1 cellular context compared by ENCODE assay signal in genomic region chr12:130825771-130826150, GRCh38.
TF ChIP-seq lines count a peak whose summit lies in the region.

No MANE protein-coding gene starts in this region.

TF ChIP-seq in K562, 482 proteins besides CTCF, POLR2A, EP300 and RAD21 (continues in another document):
- TF ChIP-seq ZNF280A (IDR thresholded peaks at IDR 0.05; ENCODE audit: low read depth, partially characterized antibody): no peak
- TF ChIP-seq ZNF143 (CRISPR knock-in tag; IDR thresholded peaks at IDR 0.05): no peak
- TF ChIP-seq CBFA2T2 (conservative IDR thresholded peaks at IDR 0.05): peak; percentile 51
- TF ChIP-seq HINFP (tag; conservative IDR thresholded peaks at IDR 0.05; ENCODE audit: low read depth): no peak
- 0 out of 2 replicates have a peak, but pooled peaks have one; percentile 26 for TF ChIP-seq GATA2 (CRISPR knock-in tag; IDR thresholded peaks at IDR 0.05)
- TF ChIP-seq ATF4 (CRISPR knock-in tag; IDR thresholded peaks at IDR 0.05): no peak
- no peak for TF ChIP-seq MTA2 (IDR thresholded peaks at IDR 0.05; ENCODE audit: low read depth)
- peak; percentile 12; the same call in 1 of the 2 replicates for TF ChIP-seq NCOR1 (IDR thresholded peaks at IDR 0.05)
- no peak for TF ChIP-seq MAFF (IDR thresholded peaks at IDR 0.05; ENCODE audit: low read length)
- TF ChIP-seq ZNF239 (CRISPR knock-in tag; IDR thresholded peaks at IDR 0.05): no peak
- no peak for TF ChIP-seq EP400 (IDR thresholded peaks at IDR 0.05)
- TF ChIP-seq ZFP1 (CRISPR knock-in tag; IDR thresholded peaks at IDR 0.05): no peak
- no peak for TF ChIP-seq SNRNP70 (optimal IDR thresholded peaks at IDR 0.05; ENCODE audit: low read depth, low read length)
- no peak for TF ChIP-seq ZNF696 (CRISPR knock-in tag; conservative IDR thresholded peaks at IDR 0.05)
- TF ChIP-seq TCF7L2 (IDR thresholded peaks at IDR 0.05; ENCODE audit: low read depth, low read length): no peak
- TF ChIP-seq CBFA2T3 (IDR thresholded peaks at IDR 0.05): peak; percentile 68
- no peak for TF ChIP-seq HES1 (IDR thresholded peaks at IDR 0.05; ENCODE audit: low read depth)
- TF ChIP-seq ARID1B (IDR thresholded peaks at IDR 0.05): peak; percentile 71
- no peak for TF ChIP-seq ZNF589 (CRISPR knock-in tag; IDR thresholded peaks at IDR 0.05; ENCODE audit: low read depth)
- no peak for TF ChIP-seq MLLT1 (IDR thresholded peaks at IDR 0.05)
- TF ChIP-seq ZFX (CRISPR knock-in tag; IDR thresholded peaks at IDR 0.05): peak; percentile 58
- no peak for TF ChIP-seq ELF4 (CRISPR knock-in tag; IDR thresholded peaks at IDR 0.05)
- TF ChIP-seq XRCC5 (IDR thresholded peaks at IDR 0.05; ENCODE audit: low read depth, low read length): no peak
- TF ChIP-seq HOXB6 (CRISPR knock-in tag; IDR thresholded peaks at IDR 0.05; ENCODE audit: borderline replicate concordance): no peak
- TF ChIP-seq ZNF639 (CRISPR knock-in tag; conservative IDR thresholded peaks at IDR 0.05 in 1 of 2, IDR thresholded peaks at IDR 0.05 in 1 of 2): no peak
- TF ChIP-seq YY1 (IDR thresholded peaks at IDR 0.05; ENCODE audit: borderline replicate concordance in 1 of 3, control insufficient read depth in 1 of 3, extremely low read depth in 1 of 3, insufficient read depth in 3 of 3, insufficient read length in 1 of 3, insufficient replicate concordance in 2 of 3, low read depth in 1 of 3, low read length in 2 of 3): no peak
- TF ChIP-seq MAFK (IDR thresholded peaks at IDR 0.05; ENCODE audit: low read length): no peak
- TF ChIP-seq ZBED1 (IDR thresholded peaks at IDR 0.05): no peak
- peak; percentile 63; the same call in 1 of the 2 replicates for TF ChIP-seq SMARCE1 (IDR thresholded peaks at IDR 0.05)
- no peak for TF ChIP-seq GABPB1 (CRISPR knock-in tag; IDR thresholded peaks at IDR 0.05)
- TF ChIP-seq TCF15 (CRISPR knock-in tag; IDR thresholded peaks at IDR 0.05): no peak
- TF ChIP-seq ZNF311 (CRISPR knock-in tag; IDR thresholded peaks at IDR 0.05): no peak
- no peak for TF ChIP-seq PHF8 (IDR thresholded peaks at IDR 0.05; ENCODE audit: borderline replicate concordance, low read length)
- no peak for TF ChIP-seq KAT8 (IDR thresholded peaks at IDR 0.05; ENCODE audit: low read depth)
- TF ChIP-seq SRSF1 (IDR thresholded peaks at IDR 0.05; ENCODE audit: low read depth, low read length): no peak
- TF ChIP-seq SMARCC2 (IDR thresholded peaks at IDR 0.05; ENCODE audit: low read depth): peak; percentile 33; the same call in 1 of the 2 replicates
- no peak for TF ChIP-seq ZNF511 (CRISPR knock-in tag; IDR thresholded peaks at IDR 0.05)
- TF ChIP-seq ZNF3 (CRISPR knock-in tag; IDR thresholded peaks at IDR 0.05): no peak
- TF ChIP-seq ATF2 (CRISPR knock-in tag; IDR thresholded peaks at IDR 0.05): no peak
- no peak for TF ChIP-seq SAFB (IDR thresholded peaks at IDR 0.05; ENCODE audit: borderline replicate concordance, low read depth, low read length)
- no peak for TF ChIP-seq TRIM28 (IDR thresholded peaks at IDR 0.05)
- no peak for TF ChIP-seq ZNF76 (CRISPR knock-in tag; IDR thresholded peaks at IDR 0.05; ENCODE audit: borderline replicate concordance)
- TF ChIP-seq ZEB2 (IDR thresholded peaks at IDR 0.05): peak; percentile 47; the same call in 1 of the 2 replicates
- no peak for TF ChIP-seq ELF1 (tag; IDR thresholded peaks at IDR 0.05)
- 0 out of 2 replicates have a peak, but pooled peaks have one; percentile 27 for TF ChIP-seq CREB3 (tag; conservative IDR thresholded peaks at IDR 0.05; ENCODE audit: low read depth)
- TF ChIP-seq HEY1 (CRISPR knock-in tag; IDR thresholded peaks at IDR 0.05; ENCODE audit: borderline replicate concordance): no peak
- no peak for TF ChIP-seq YBX1 (IDR thresholded peaks at IDR 0.05)
- no peak for TF ChIP-seq JUND (IDR thresholded peaks at IDR 0.05; ENCODE audit: borderline replicate concordance, low read depth, low read length)
- TF ChIP-seq JUND (tag; IDR thresholded peaks at IDR 0.05; ENCODE audit: borderline replicate concordance, low read depth, low read length): 0 out of 3 replicates have a peak, but pooled peaks have one; percentile 4
- TF ChIP-seq ARID3A (IDR thresholded peaks at IDR 0.05; ENCODE audit: borderline replicate concordance, low read depth, low read length): no peak
- TF ChIP-seq DACH1 (IDR thresholded peaks at IDR 0.05; ENCODE audit: partially characterized antibody): peak; percentile 53
- no peak for TF ChIP-seq TARDBP (IDR thresholded peaks at IDR 0.05)
- no peak for TF ChIP-seq ZNF592 (IDR thresholded peaks at IDR 0.05)
- TF ChIP-seq SMARCA4 (IDR thresholded peaks at IDR 0.05): peak; percentile 31; the same call in 1 of the 2 replicates
- no peak for TF ChIP-seq ZC3H4 (CRISPR knock-in tag; IDR thresholded peaks at IDR 0.05; ENCODE audit: borderline replicate concordance)
- no peak for TF ChIP-seq ZNF134 (CRISPR knock-in tag; conservative IDR thresholded peaks at IDR 0.05)
